In the genomic region with DNA sequence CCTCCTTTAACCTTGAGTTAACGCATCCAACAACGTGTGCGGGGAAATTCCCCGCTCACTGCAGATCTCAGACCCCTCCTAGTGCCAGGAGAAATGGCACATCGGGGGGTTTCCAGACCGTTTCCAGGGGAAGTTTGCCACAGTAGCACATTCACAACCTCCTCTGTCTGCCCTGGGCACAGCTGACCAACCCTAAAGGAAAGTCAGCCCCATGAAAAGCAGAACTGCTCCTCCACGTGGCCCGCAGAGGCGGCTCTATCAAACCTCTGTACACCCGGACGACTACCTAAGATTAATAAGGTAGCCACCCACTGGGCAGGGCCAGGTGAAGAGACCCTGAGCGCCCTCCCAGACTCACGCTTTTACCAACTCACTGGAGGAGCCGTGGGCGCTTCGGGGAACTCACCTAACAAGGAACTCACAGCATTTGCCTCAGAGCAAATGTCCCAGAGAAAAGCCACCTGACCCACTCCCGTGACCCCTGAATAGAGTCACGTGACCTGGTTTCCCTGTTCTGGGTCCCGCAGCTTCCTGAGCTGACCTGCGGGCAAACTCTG, we compare ENCODE assay signal across 8 cellular contexts. TPM values are rescaled to one million over a fixed set of nuclear protein-coding genes. Genes with fewer than 3 reads are reported as not detected.
DNase-seq lines count a peak whose midpoint lies in the region; ATAC-seq and TF ChIP-seq lines count a peak whose summit lies in the region.

No MANE protein-coding gene starts in this region.

- no peak for TF ChIP-seq CTCF in activated CD8-positive, alpha-beta T cell treated with anti-CD3 and anti-CD28 coated beads for 36 hours (IDR thresholded peaks at IDR 0.05)

- H3K4me1 Mint-ChIP-seq in activated CD8-positive, alpha-beta T cell treated with anti-CD3 and anti-CD28 coated beads for 36 hours (ENCODE audit: low read depth): peaks cover 62% of the 10 kb centered on the region

- intact Hi-C loops in activated CD8-positive, alpha-beta T cell treated with anti-CD3 and anti-CD28 coated beads for 36 hours (cut with micrococcal nuclease): no loop called here

- no peaks in the 10 kb centered on the region for H3K9me3 Mint-ChIP-seq in activated CD8-positive, alpha-beta T cell treated with anti-CD3 and anti-CD28 coated beads for 36 hours

- peak; percentile 52 for ATAC-seq in HG03457 (IDR thresholded peaks at IDR 0.05; ENCODE audit: unreplicated experiment)
- peak; percentile 58 for ATAC-seq in activated CD8-positive, alpha-beta T cell treated with anti-CD3 and anti-CD28 coated beads for 36 hours

- peak; percentile 80 for DNase-seq in SIG-M5 treated with dmso at 0.1 percent for 504 hours (lab: John Stamatoyannopoulos, UW; ENCODE audit: unreplicated experiment)
- no peak for DNase-seq in SIG-M5 (lab: John Stamatoyannopoulos, UW)
- peak; percentile 82 for DNase-seq in activated CD8-positive, alpha-beta T cell treated with anti-CD3 and anti-CD28 coated beads for 36 hours
- peak; percentile 81 for DNase-seq in germinal center (ENCODE audit: low spot score)
- DNase-seq in stimulated activated CD4-positive, alpha-beta T cell treated with anti-CD3 and anti-CD28 coated beads, Interleukin-2, amount 100 ng/mL, for 24 hours: peak; percentile 62 to 74
- no peak for DNase-seq in NCI-H146 treated with DMSO at 0.1 percent for 48 hours (lab: John Stamatoyannopoulos, UW; ENCODE audit: unreplicated experiment)
- no peak for DNase-seq in AG20443 (ENCODE audit: low spot score)

- H3K4me3 Mint-ChIP-seq in activated CD8-positive, alpha-beta T cell treated with anti-CD3 and anti-CD28 coated beads for 36 hours: peak overlapping the region; percentile 100

- peaks cover 49% of the 10 kb centered on the region for H3K36me3 Mint-ChIP-seq in activated CD8-positive, alpha-beta T cell treated with anti-CD3 and anti-CD28 coated beads for 36 hours (ENCODE audit: low read depth)

- CTCF ChIA-PET in activated CD8-positive, alpha-beta T cell treated with anti-CD3 and anti-CD28 coated beads for 36 hours (lab: Charles Lee): interaction anchor here (0.8 to 1.4 kb wide), 4 partner anchors 13 to 378 kb away, joined by 3 to 4 read pairs (median 4); no protein-coding TSS in a partner anchor

- H3K27me3 Mint-ChIP-seq in activated CD8-positive, alpha-beta T cell treated with anti-CD3 and anti-CD28 coated beads for 36 hours: no peaks in the 10 kb centered on the region

- POLR2A ChIA-PET in activated CD8-positive, alpha-beta T cell treated with anti-CD3 and anti-CD28 coated beads for 36 hours (lab: Charles Lee): interaction anchor here (0.6 to 3.5 kb wide), 10 partner anchors 8 to 1892 kb away, joined by 3 to 21 read pairs (median 4); partner anchors contain the start of gene PCNA

- peak overlapping the region; percentile 100 for H3K27ac Mint-ChIP-seq in activated CD8-positive, alpha-beta T cell treated with anti-CD3 and anti-CD28 coated beads for 36 hours

RNA-seq across cellular contexts. Expression of gene RASSF2, which starts 8.6 kb away (rescaled TPM):
- total RNA-seq in activated CD8-positive, alpha-beta T cell treated with anti-CD3 and anti-CD28 coated beads for 36 hours: 10 to 100 TPM; 33.7 to 36.2 TPM

Comparison
In these comparisons a context has a peak if more than half of its experiments do, and no peak if none do; other contexts are left out.
1. DNase-seq: peak in SIG-M5 treated with dmso at 0.1 percent for 504 hours (single experiment), activated CD8-positive, alpha-beta T cell treated with anti-CD3 and anti-CD28 coated beads for 36 hours (single experiment), germinal center (single experiment) and stimulated activated CD4-positive, alpha-beta T cell treated with anti-CD3 and anti-CD28 coated beads, Interleukin-2, amount 100 ng/mL, for 24 hours (2 of 2); none in SIG-M5 (single experiment), NCI-H146 treated with DMSO at 0.1 percent for 48 hours (single experiment) and AG20443 (single experiment).